In the genomic region with DNA sequence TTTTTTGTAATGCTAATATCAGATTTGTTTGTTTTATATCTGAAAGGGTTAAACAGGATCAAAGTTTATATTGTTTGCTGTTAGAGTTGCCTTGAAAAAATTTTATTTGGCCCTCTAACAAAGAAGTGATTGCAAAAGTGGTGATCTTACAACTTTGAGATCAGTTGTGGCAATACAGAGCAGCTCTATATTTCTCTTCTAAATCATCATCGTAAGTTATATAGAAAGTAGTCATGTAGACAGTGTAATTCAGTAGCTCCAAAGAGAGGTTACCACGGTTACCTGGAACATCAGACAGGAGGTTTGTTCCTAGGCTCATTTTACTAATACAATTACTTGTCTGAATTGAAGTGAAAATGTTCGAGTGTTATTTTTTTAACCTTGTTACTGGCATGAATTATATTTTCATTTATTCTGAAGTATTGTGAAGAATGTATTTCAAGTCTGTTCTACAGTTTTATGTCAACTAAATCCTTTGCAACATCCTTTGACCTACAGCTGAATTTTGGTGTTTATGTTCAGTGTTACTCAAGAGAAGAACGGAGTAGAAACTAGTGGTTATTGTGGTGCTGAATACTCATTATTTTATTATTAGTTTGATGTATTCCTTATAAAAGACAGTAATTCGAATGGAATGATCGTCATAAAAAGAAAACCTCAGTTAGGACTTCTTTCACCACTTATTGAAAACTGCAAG, we compare ENCODE assay signal across 1 cellular context.
TF ChIP-seq lines count a peak whose summit lies in the region.

No MANE protein-coding gene starts in this region.

TF ChIP-seq in GM23338, 12 proteins besides CTCF, POLR2A, EP300 and RAD21 (continued from another document):
- TF ChIP-seq ZNF462 (CRISPR knock-in tag; IDR thresholded peaks at IDR 0.05), result no peak
